In the genomic region with DNA sequence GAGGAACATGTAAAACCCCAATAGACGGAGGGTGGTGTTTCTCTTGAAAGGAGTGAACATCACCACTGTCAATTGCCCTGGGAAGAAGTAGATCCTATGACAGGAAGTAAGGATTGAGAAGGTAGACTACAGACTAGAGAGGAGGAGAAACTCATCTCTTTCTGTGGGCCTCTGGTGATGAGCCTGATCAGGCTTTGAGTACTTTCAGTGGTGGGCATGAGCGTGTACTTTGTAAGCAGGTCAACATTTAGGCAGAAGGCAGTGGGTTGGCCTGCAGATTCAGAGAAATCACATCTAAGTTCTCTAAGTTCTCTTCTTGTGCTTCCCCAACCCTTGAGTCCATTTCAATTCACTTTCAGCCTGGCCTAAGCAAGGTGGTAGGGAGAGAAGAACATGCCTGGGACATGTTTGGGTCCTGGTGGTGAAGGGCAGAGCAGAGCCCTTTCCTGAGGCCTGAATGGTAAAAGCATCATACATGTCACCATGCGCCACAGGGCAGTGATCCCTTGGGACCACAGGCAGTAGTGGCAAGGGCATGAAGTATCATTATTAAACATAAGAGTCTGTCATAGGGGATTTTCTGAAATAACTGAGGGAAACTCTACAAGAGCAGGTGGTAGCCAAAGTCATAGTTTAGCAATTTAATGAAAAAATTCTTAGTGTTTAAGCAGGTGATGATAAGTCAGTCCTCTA, we compare ENCODE assay signal across 1 cellular context.
TF ChIP-seq lines count a peak whose summit lies in the region.

No MANE protein-coding gene starts in this region.

TF ChIP-seq in SK-N-SH treated with all-trans-retinoic acid at 6 μM for 48 hours, 23 proteins besides CTCF, POLR2A, EP300 and RAD21 (continued from another document):
- TF ChIP-seq, protein P1, sequence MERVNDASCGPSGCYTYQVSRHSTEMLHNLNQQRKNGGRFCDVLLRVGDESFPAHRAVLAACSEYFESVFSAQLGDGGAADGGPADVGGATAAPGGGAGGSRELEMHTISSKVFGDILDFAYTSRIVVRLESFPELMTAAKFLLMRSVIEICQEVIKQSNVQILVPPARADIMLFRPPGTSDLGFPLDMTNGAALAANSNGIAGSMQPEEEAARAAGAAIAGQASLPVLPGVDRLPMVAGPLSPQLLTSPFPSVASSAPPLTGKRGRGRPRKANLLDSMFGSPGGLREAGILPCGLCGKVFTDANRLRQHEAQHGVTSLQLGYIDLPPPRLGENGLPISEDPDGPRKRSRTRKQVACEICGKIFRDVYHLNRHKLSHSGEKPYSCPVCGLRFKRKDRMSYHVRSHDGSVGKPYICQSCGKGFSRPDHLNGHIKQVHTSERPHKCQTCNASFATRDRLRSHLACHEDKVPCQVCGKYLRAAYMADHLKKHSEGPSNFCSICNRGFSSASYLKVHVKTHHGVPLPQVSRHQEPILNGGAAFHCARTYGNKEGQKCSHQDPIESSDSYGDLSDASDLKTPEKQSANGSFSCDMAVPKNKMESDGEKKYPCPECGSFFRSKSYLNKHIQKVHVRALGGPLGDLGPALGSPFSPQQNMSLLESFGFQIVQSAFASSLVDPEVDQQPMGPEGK (CRISPR knock-in tag; IDR thresholded peaks at IDR 0.05; ENCODE audit: borderline replicate concordance), result no peak
TF ChIP-seq in SK-N-SH treated with all-trans-retinoic acid at 6 μM for 48 hours: peak in this region for 0.
